8 cellular contexts compared by ENCODE assay signal in genomic region chr4:155442267-155443105, GRCh38.
DNase-seq lines count a peak whose midpoint lies in the region; ATAC-seq and TF ChIP-seq lines count a peak whose summit lies in the region.

No MANE protein-coding gene starts in this region.

- no peak overlapping the region for H3K27ac Mint-ChIP-seq in CD4-positive, alpha-beta memory T cell

- no peaks in the 10 kb centered on the region for H3K4me1 Mint-ChIP-seq in CD4-positive, alpha-beta memory T cell

- H3K4me1 ChIP-seq in CD4-positive, alpha-beta memory T cell (ENCODE audit: insufficient read depth, low read length) = no peaks in the 10 kb centered on the region
- H3K4me1 ChIP-seq in RWPE2 (ENCODE audit: insufficient read depth, poor library complexity, severe bottlenecking) (peaks cover 12% of the 10 kb centered on the region), gastroesophageal sphincter (peaks cover 0 to 18% (median 5%) of the 10 kb centered on the region in 3 donors)

- TF ChIP-seq EP300 in gastroesophageal sphincter (IDR thresholded peaks at IDR 0.05) = no peak

- H3K4me3 ChIP-seq in CD4-positive, alpha-beta memory T cell (ENCODE audit: low read length in 2 of 2) = no peak overlapping the region
- H3K4me3 ChIP-seq in RWPE2 (ENCODE audit: severe bottlenecking) = no peak overlapping the region
- peak overlapping the region in 1 of 2 donors; percentile 30 for H3K4me3 ChIP-seq in gastroesophageal sphincter

- CTCF ChIA-PET in CD4-positive, alpha-beta memory T cell (lab: Charles Lee; ENCODE audit: partially characterized antibody) = interaction anchor here (0.9 to 1.5 kb wide), 3 partner anchors 12 to 345 kb away, joined by 3 to 6 read pairs (median 3); no protein-coding TSS in a partner anchor

- TF ChIP-seq CTCF in RWPE2 (IDR thresholded peaks at IDR 0.05; ENCODE audit: poor library complexity, severe bottlenecking) (peak; percentile 93), gastroesophageal sphincter (IDR thresholded peaks at IDR 0.05) (peak; percentile 90 to 94 (median 93))

- no peak overlapping the region for H3K4me3 Mint-ChIP-seq in CD4-positive, alpha-beta memory T cell

- intact Hi-C loops in CD4-positive, alpha-beta memory T cell (cut with micrococcal nuclease) = no loop called here

- TF ChIP-seq POLR2A in gastroesophageal sphincter (IDR thresholded peaks at IDR 0.05) = no peak

- H3K36me3 Mint-ChIP-seq in CD4-positive, alpha-beta memory T cell = no peaks in the 10 kb centered on the region

- no peak overlapping the region for H3K27ac ChIP-seq in CD4-positive, alpha-beta memory T cell (ENCODE audit: low read depth, low read length)
- H3K27ac ChIP-seq in RWPE2 (ENCODE audit: poor library complexity, severe bottlenecking) (no peak overlapping the region), gastroesophageal sphincter (peak overlapping the region in 2 of 4 donors; percentile 20 to 56), substantia nigra (ENCODE audit: low read depth, low read length, poor library complexity, severe bottlenecking) (no peak overlapping the region)

- peak; percentile 78 for ATAC-seq in GM19351 (IDR thresholded peaks at IDR 0.05; ENCODE audit: unreplicated experiment)
- peak; percentile 74 for ATAC-seq in HG03565 (IDR thresholded peaks at IDR 0.05; ENCODE audit: unreplicated experiment)
- peak; percentile 57; the same call in 2 of the 3 replicates for ATAC-seq in RWPE2 (ENCODE audit: low read depth)
- ATAC-seq in gastroesophageal sphincter = peak; percentile 87

- no peaks in the 10 kb centered on the region for H3K9me3 Mint-ChIP-seq in CD4-positive, alpha-beta memory T cell

- H3K27me3 ChIP-seq in CD4-positive, alpha-beta memory T cell (ENCODE audit: insufficient read depth, low read length) = no peaks in the 10 kb centered on the region
- H3K27me3 ChIP-seq in RWPE2 (ENCODE audit: insufficient read depth, poor library complexity, severe bottlenecking) (no peaks in the 10 kb centered on the region), gastroesophageal sphincter (no peaks in the 10 kb centered on the region)

- no peaks in the 10 kb centered on the region for H3K9me3 ChIP-seq in CD4-positive, alpha-beta memory T cell (ENCODE audit: control insufficient read depth in 1 of 2, low read length in 2 of 2)
- H3K9me3 ChIP-seq in RWPE2 (ENCODE audit: severe bottlenecking) (no peaks in the 10 kb centered on the region), gastroesophageal sphincter (no peaks in the 10 kb centered on the region)

- no peaks in the 10 kb centered on the region for H3K36me3 ChIP-seq in CD4-positive, alpha-beta memory T cell (ENCODE audit: insufficient read depth, low read length)
- H3K36me3 ChIP-seq in RWPE2 (ENCODE audit: low read depth) = no peaks in the 10 kb centered on the region
- H3K36me3 ChIP-seq in gastroesophageal sphincter = no peaks in the 10 kb centered on the region

- WGBS in gastroesophageal sphincter (ENCODE audit: low coverage in 1 of 2), 2 donors = 50% methylated on average over 9 to 10 of the region's 10 CpGs

- peak in 4 of 5 donors; percentile 16 to 34 (median 24) for DNase-seq in CD4-positive, alpha-beta memory T cell
- DNase-seq in RWPE2 (ENCODE audit: low spot score) (no peak), nucleus accumbens (lab: John Stamatoyannopoulos, UW) (peak in 53 of 56 donors; percentile 2 to 91 (median 58)), substantia nigra (lab: John Stamatoyannopoulos, UW) (peak in 44 of 49 donors; percentile 4 to 84 (median 58))
- DNase-seq in activated gamma-delta T cell treated with anti-CD3 and anti-CD28 coated beads, Interleukin-2, amount 50 U/mL, for 16 hours (ENCODE audit: low read depth) = peak; percentile 34

- peaks cover 10 to 11% of the 10 kb centered on the region in 2 donors for H3K27me3 Mint-ChIP-seq in CD4-positive, alpha-beta memory T cell

- POLR2A ChIA-PET in CD4-positive, alpha-beta memory T cell (lab: Charles Lee; ENCODE audit: partially characterized antibody) = no interaction called here
